Comparison of ENCODE assay signal across 23 cellular contexts in genomic region chr9:37032713-37033112, GRCh38. TPM values are rescaled to one million over a fixed set of nuclear protein-coding genes. Genes with fewer than 3 reads are reported as not detected.
DNase-seq lines count a peak whose midpoint lies in the region; ATAC-seq, FAIRE-seq and TF ChIP-seq lines count a peak whose summit lies in the region.
"Had no signal": no experiment of that assay in that cellular context is flagged by ENCODE, and none has a peak within 500 bp of the region (broad histone marks: within the 10 kb centered on the region; RNA-seq: fewer than 3 reads in every experiment).

No MANE protein-coding gene starts in this region.

- H3K27ac Mint-ChIP-seq in naive B cell, result peak overlapping the region; percentile 78 to 100 (median 100)
- H3K27ac Mint-ChIP-seq: effector memory CD8-positive, alpha-beta T cell; nephron progenitor cell had no signal

- H3K9me3 Mint-ChIP-seq in naive B cell, result no peaks in the 10 kb centered on the region

- peaks cover 65 to 78% (median 69%) of the 10 kb centered on the region in 3 donors for H3K4me1 Mint-ChIP-seq in naive B cell

- peaks cover 6 to 10% of the 10 kb centered on the region in 2 donors for H3K36me3 Mint-ChIP-seq in naive B cell

- TF ChIP-seq POLR2A in GM10847 (IDR thresholded peaks at IDR 0.05; ENCODE audit: extremely low read depth, insufficient read length), result peak; percentile 27

- peak overlapping the region; percentile 90 to 100 (median 97) for H3K4me3 Mint-ChIP-seq in naive B cell
- H3K4me3 Mint-ChIP-seq: effector memory CD8-positive, alpha-beta T cell; nephron progenitor cell had no signal

- DNase-seq in GM18507 (ENCODE audit: extremely low spot score, insufficient read length, low read depth) (no peak), NAMALWA (ENCODE audit: low spot score) (peak; percentile 89), naive B cell (peak; percentile 54), NCI-H1436 treated with DMSO at 0.1 percent for 48 hours (lab: John Stamatoyannopoulos, UW) (no peak), NCI-H1930 (lab: John Stamatoyannopoulos, UW) (no peak)
- DNase-seq: activated CD8-positive, alpha-beta memory T cell treated with anti-CD3 and anti-CD28 coated beads for 24 hours; activated effector memory CD4-positive, alpha-beta T cell treated with anti-CD3 and anti-CD28 coated beads, Interleukin-2, amount 50 U/mL, for 16 hours; BE2C; central memory CD4-positive, alpha-beta T cell; effector memory CD8-positive, alpha-beta T cell; mesenchymal stem cell; NCI-H146; NCI-H345; nephron progenitor cell; psoas muscle; tibial artery had no signal

- H3K27me3 Mint-ChIP-seq in naive B cell, result no peaks in the 10 kb centered on the region

- peak; percentile 15 to 18 for ATAC-seq in naive B cell (ENCODE audit: low read depth in 2 of 2)
- ATAC-seq in GM18907 (IDR thresholded peaks at IDR 0.05; ENCODE audit: unreplicated experiment), result no peak
- ATAC-seq: effector memory CD8-positive, alpha-beta T cell; HCT116; psoas muscle; Right ventricle myocardium inferior had no signal

- FAIRE-seq in GM18507 (lab: Jason Lieb, UNC), result peak; percentile 89
- FAIRE-seq: D721Med, HTR-8/SVneo, keratinocyte had no signal

RNA-seq across cellular contexts. Expression of gene PAX5, which starts 1.4 kb away (rescaled TPM):
- polyA plus RNA-seq in naive B cell (ENCODE audit: low read depth in 6 of 6), result 10 to 100 TPM; 17.1 to 83.5 (median 45.3) TPM
- polyA plus RNA-seq: keratinocyte had no signal

Comparison
In these comparisons a context has a peak if more than half of its experiments do, and no peak if none do; other contexts are left out.
1. DNase-seq: peak in NAMALWA (single experiment) and naive B cell (single experiment); none in GM18507 (single experiment), NCI-H1436 treated with DMSO at 0.1 percent for 48 hours (single experiment) and NCI-H1930 (0 of 2).